In genomic region chr18:13603304-13604019, GRCh38 we compare ENCODE assay signal across 19 cellular contexts.
A peak's percentile ranks its signal among the peaks of the same experiment; 100 is the strongest.
DNase-seq lines count a peak whose midpoint lies in the region; ATAC-seq, FAIRE-seq and TF ChIP-seq lines count a peak whose summit lies in the region.
"Had no signal": no experiment of that assay in that cellular context is flagged by ENCODE, and none has a peak within 500 bp of the region (broad histone marks: within the 10 kb centered on the region; RNA-seq: fewer than 3 reads in every experiment).

No MANE protein-coding gene starts in this region.

- H2AFZ ChIP-seq in HepG2 (ENCODE audit: low read length) = no peak overlapping the region
- H2AFZ ChIP-seq: GM23338 had no signal

- no peak for TF ChIP-seq RAD21 in HepG2 (CRISPR knock-in tag; IDR thresholded peaks at IDR 0.05)

- H3K4me2 ChIP-seq in HepG2 (ENCODE audit: low read depth, low read length) = no peak overlapping the region
- H3K4me2 ChIP-seq: GM23338 had no signal

- CTCF ChIA-PET in activated CD4-positive, alpha-beta memory T cell treated with anti-CD3 and anti-CD28 coated beads for 36 hours (lab: Charles Lee) = interaction anchor here (1.9 kb wide), 1 partner anchor 16 kb away, joined by 4 read pairs; no protein-coding TSS in a partner anchor
- CTCF ChIA-PET in activated CD4-positive, alpha-beta memory T cell treated with anti-CD3 and anti-CD28 coated beads, Interleukin-2, amount 10 ng/mL, durations not matched to agents 7 days and 5 days (lab: Charles Lee) = interaction anchor here (1.0 kb wide), 1 partner anchor 9 kb away, joined by 3 read pairs; no protein-coding TSS in a partner anchor
- CTCF ChIA-PET in HepG2 (lab: Yijun Ruan, JAX; ENCODE audit: low intra/inter-chr PET ratio, low total read pairs) = no interaction called here

- H3K4me3 ChIP-seq in HepG2 (replicated peaks in 1 of 3; ENCODE audit: insufficient read depth in 1 of 3, low read depth in 2 of 3, low read length in 3 of 3) = no peak overlapping the region
- H3K4me3 ChIP-seq in right lobe of liver = no peak overlapping the region
- H3K4me3 ChIP-seq in lower lobe of right lung = no peak overlapping the region
- H3K4me3 ChIP-seq: GM23338 had no signal

- TF ChIP-seq EP300 in HepG2 (IDR thresholded peaks at IDR 0.05; ENCODE audit: low read depth in 2 of 2, low read length in 2 of 2) (no peak), HepG2 (CRISPR knock-in tag; IDR thresholded peaks at IDR 0.05; ENCODE audit: borderline replicate concordance) (no peak)

- no peak overlapping the region for H3K27ac Mint-ChIP-seq in activated CD4-positive, alpha-beta memory T cell treated with anti-CD3 and anti-CD28 coated beads for 36 hours
- H3K27ac Mint-ChIP-seq in activated CD4-positive, alpha-beta memory T cell treated with anti-CD3 and anti-CD28 coated beads, Interleukin-2, amount 10 ng/mL, durations not matched to agents 7 days and 5 days = no peak overlapping the region
- H3K27ac Mint-ChIP-seq in osteocyte (ENCODE audit: unreplicated experiment) = no peak overlapping the region
- H3K27ac Mint-ChIP-seq: GM23338 had no signal

- intact Hi-C loops in activated CD4-positive, alpha-beta memory T cell treated with anti-CD3 and anti-CD28 coated beads for 36 hours (cut with micrococcal nuclease) = no loop called here
- intact Hi-C loops in HepG2 (cut with micrococcal nuclease; ENCODE audit: unreplicated experiment) = no loop called here
- intact Hi-C loops in right lobe of liver (cut with DNase I) = no loop called here
- intact Hi-C loops in lower lobe of right lung (cut with DNase I) = no loop called here

- H3K27me3 Mint-ChIP-seq in activated CD4-positive, alpha-beta memory T cell treated with anti-CD3 and anti-CD28 coated beads for 36 hours = no peaks in the 10 kb centered on the region
- no peaks in the 10 kb centered on the region for H3K27me3 Mint-ChIP-seq in activated CD4-positive, alpha-beta memory T cell treated with anti-CD3 and anti-CD28 coated beads, Interleukin-2, amount 10 ng/mL, durations not matched to agents 7 days and 5 days
- H3K27me3 Mint-ChIP-seq in osteocyte (ENCODE audit: unreplicated experiment) = peaks cover 2% of the 10 kb centered on the region
- H3K27me3 Mint-ChIP-seq: CD8-positive, alpha-beta memory T cell had no signal

- no peaks in the 10 kb centered on the region for H3K36me3 ChIP-seq in HepG2 (replicated peaks in 1 of 2; ENCODE audit: control insufficient read depth in 1 of 2, insufficient read depth in 2 of 2, low read length in 2 of 2)
- H3K36me3 ChIP-seq in right lobe of liver = no peaks in the 10 kb centered on the region
- no peaks in the 10 kb centered on the region for H3K36me3 ChIP-seq in lower lobe of right lung

- H3K36me3 Mint-ChIP-seq in activated CD4-positive, alpha-beta memory T cell treated with anti-CD3 and anti-CD28 coated beads for 36 hours = peaks cover 10% of the 10 kb centered on the region
- peaks cover 16% of the 10 kb centered on the region for H3K36me3 Mint-ChIP-seq in activated CD4-positive, alpha-beta memory T cell treated with anti-CD3 and anti-CD28 coated beads, Interleukin-2, amount 10 ng/mL, durations not matched to agents 7 days and 5 days (ENCODE audit: low read depth)
- no peaks in the 10 kb centered on the region for H3K36me3 Mint-ChIP-seq in osteocyte (ENCODE audit: unreplicated experiment)

- H3K27me3 ChIP-seq in HepG2 (ENCODE audit: control insufficient read depth in 1 of 2, insufficient read depth in 2 of 2, low read length in 2 of 2) = no peaks in the 10 kb centered on the region
- no peaks in the 10 kb centered on the region for H3K27me3 ChIP-seq in right lobe of liver
- H3K27me3 ChIP-seq in lower lobe of right lung (ENCODE audit: low read depth) = no peaks in the 10 kb centered on the region

- POLR2A ChIA-PET in activated CD4-positive, alpha-beta memory T cell treated with anti-CD3 and anti-CD28 coated beads for 36 hours (lab: Charles Lee) = no interaction called here
- POLR2A ChIA-PET in activated CD4-positive, alpha-beta memory T cell treated with anti-CD3 and anti-CD28 coated beads, Interleukin-2, amount 10 ng/mL, durations not matched to agents 7 days and 5 days (lab: Charles Lee) = no interaction called here
- POLR2A ChIA-PET in HepG2 (lab: Yijun Ruan, JAX) = no interaction called here

- DNase-seq in activated CD4-positive, alpha-beta memory T cell treated with anti-CD3 and anti-CD28 coated beads for 36 hours = peak; percentile 2
- DNase-seq in activated CD4-positive, alpha-beta memory T cell treated with anti-CD3 and anti-CD28 coated beads, Interleukin-2, amount 10 ng/mL, durations not matched to agents 7 days and 5 days = no peak
- DNase-seq in HepG2 (ENCODE audit: low spot score) (no peak), right lobe of liver (no peak), osteocyte (ENCODE audit: extremely low spot score, unreplicated experiment) (peak; percentile 64), lower lobe of right lung (no peak)
- no peak for DNase-seq in stimulated activated CD4-positive, alpha-beta T cell treated with anti-CD3 and anti-CD28 coated beads, Interleukin-4, amount 100 ng/mL, for 24 hours
- DNase-seq in NK-92 treated with Interleukin-12 subunit alpha and Interleukin-12 subunit beta, amount 100 ng/mL, for 24 hours (lab: John Stamatoyannopoulos, UW) = no peak
- DNase-seq: CD8-positive, alpha-beta memory T cell; GF-D8; KBM-7; NCI-H1048; NCI-H1436 treated with DMSO at 0.1 percent for 48 hours; NCI-H2029 treated with DMSO at 0.1 percent for 48 hours; NCI-H748 treated with DMSO at 0.1 percent for 48 hours; PC-3 had no signal

- no peak for TF ChIP-seq POLR2A in HepG2 (IDR thresholded peaks at IDR 0.05; ENCODE audit: insufficient read depth in 1 of 2, low read depth in 2 of 2, low read length in 2 of 2)
- TF ChIP-seq POLR2A in right lobe of liver (IDR thresholded peaks at IDR 0.05) = no peak

- peaks cover 12% of the 10 kb centered on the region for H3K4me1 Mint-ChIP-seq in activated CD4-positive, alpha-beta memory T cell treated with anti-CD3 and anti-CD28 coated beads for 36 hours (ENCODE audit: low read depth)
- peaks cover 28% of the 10 kb centered on the region for H3K4me1 Mint-ChIP-seq in activated CD4-positive, alpha-beta memory T cell treated with anti-CD3 and anti-CD28 coated beads, Interleukin-2, amount 10 ng/mL, durations not matched to agents 7 days and 5 days
- H3K4me1 Mint-ChIP-seq in osteocyte (ENCODE audit: unreplicated experiment) = no peaks in the 10 kb centered on the region
- H3K4me1 Mint-ChIP-seq: GM23338 had no signal

- no TSS peak for BruUV-seq in HepG2 (replicated peaks; lab: Mats Ljungman, UMichigan)

- ATAC-seq in HepG2 (no peak), right lobe of liver (no peak), lower lobe of right lung (no peak)
- ATAC-seq: GM23338, PC-3 had no signal

- in situ Hi-C loops in HepG2 (cut with HindIII; ENCODE audit: extremely low pct_ligation_motif_present, low pct_unique_long_range_greater_than_20kb) = no loop called here

- H3K4me1 ChIP-seq in HepG2 (ENCODE audit: insufficient read depth, low read length) (no peaks in the 10 kb centered on the region), right lobe of liver (peaks cover 0 to 4% (median 0%) of the 10 kb centered on the region in 4 donors), lower lobe of right lung (no peaks in the 10 kb centered on the region)

- 95% methylated on average over 14 of the region's 14 CpGs for WGBS in HepG2 (ENCODE audit: low lambda C conversion rate)
- WGBS in right lobe of liver (ENCODE audit: insufficient coverage, low coverage, low lambda C conversion rate, missing lambda C conversion rate) = 95% methylated on average over 3 of the region's 14 CpGs

- TF ChIP-seq CTCF in HepG2 (CRISPR knock-in tag; IDR thresholded peaks at IDR 0.05) = no peak
- no peak for TF ChIP-seq CTCF in right lobe of liver (IDR thresholded peaks at IDR 0.05)
- TF ChIP-seq CTCF in osteocyte (IDR thresholded peaks at IDR 0.05) = no peak
- TF ChIP-seq CTCF in lower lobe of right lung (IDR thresholded peaks at IDR 0.05) = no peak

- H3K27ac ChIP-seq in HepG2 (ENCODE audit: extremely low read length, insufficient read depth, low read length) (no peak overlapping the region), right lobe of liver (no peak overlapping the region), lower lobe of right lung (no peak overlapping the region)
- H3K27ac ChIP-seq: RWPE1 had no signal

- H3K4me3 Mint-ChIP-seq in activated CD4-positive, alpha-beta memory T cell treated with anti-CD3 and anti-CD28 coated beads for 36 hours = no peak overlapping the region
- no peak overlapping the region for H3K4me3 Mint-ChIP-seq in activated CD4-positive, alpha-beta memory T cell treated with anti-CD3 and anti-CD28 coated beads, Interleukin-2, amount 10 ng/mL, durations not matched to agents 7 days and 5 days
- H3K4me3 Mint-ChIP-seq in osteocyte (ENCODE audit: unreplicated experiment) = no peak overlapping the region
- H3K4me3 Mint-ChIP-seq: CD8-positive, alpha-beta memory T cell; GM23338 had no signal

- peaks cover 6% of the 10 kb centered on the region for H3K9me3 Mint-ChIP-seq in activated CD4-positive, alpha-beta memory T cell treated with anti-CD3 and anti-CD28 coated beads for 36 hours
- H3K9me3 Mint-ChIP-seq in activated CD4-positive, alpha-beta memory T cell treated with anti-CD3 and anti-CD28 coated beads, Interleukin-2, amount 10 ng/mL, durations not matched to agents 7 days and 5 days = peaks cover 6% of the 10 kb centered on the region
- H3K9me3 Mint-ChIP-seq in osteocyte (ENCODE audit: unreplicated experiment) = peaks cover 5% of the 10 kb centered on the region

- H3K9me3 ChIP-seq in HepG2 (ENCODE audit: low read length) (peaks cover 2% of the 10 kb centered on the region; the same call in 1 of the 2 replicates), right lobe of liver (no peaks in the 10 kb centered on the region), lower lobe of right lung (no peaks in the 10 kb centered on the region)

- H3K9ac ChIP-seq in HepG2 (ENCODE audit: insufficient read depth, low read depth, low read length) = no peak overlapping the region

- no peaks in the 10 kb centered on the region for H4K20me1 ChIP-seq in HepG2 (ENCODE audit: insufficient read depth, low read length)

- FAIRE-seq in HepG2 (lab: Jason Lieb, UNC) = no peak
- FAIRE-seq: GM12891 had no signal

- no peaks in the 10 kb centered on the region for H3K79me2 ChIP-seq in HepG2 (ENCODE audit: insufficient read depth, low read length)

TF ChIP-seq in HepG2, 621 proteins besides CTCF, POLR2A, EP300 and RAD21:
- TF ChIP-seq CCDC6 (CRISPR knock-in tag; IDR thresholded peaks at IDR 0.05) (no peak), ZNF768 (CRISPR knock-in tag; IDR thresholded peaks at IDR 0.05) (peak; percentile 47), CHCHD3 (CRISPR knock-in tag; IDR thresholded peaks at IDR 0.05) (no peak)

Comparison
In these comparisons a context has a peak if more than half of its experiments do, and no peak if none do; other contexts are left out.
1. DNase-seq: peak in activated CD4-positive, alpha-beta memory T cell treated with anti-CD3 and anti-CD28 coated beads for 36 hours (single experiment) and osteocyte (single experiment); none in activated CD4-positive, alpha-beta memory T cell treated with anti-CD3 and anti-CD28 coated beads, Interleukin-2, amount 10 ng/mL, durations not matched to agents 7 days and 5 days (single experiment), HepG2 (single experiment), right lobe of liver (0 of 3), stimulated activated CD4-positive, alpha-beta T cell treated with anti-CD3 and anti-CD28 coated beads, Interleukin-4, amount 100 ng/mL, for 24 hours (single experiment), lower lobe of right lung (single experiment) and NK-92 treated with Interleukin-12 subunit alpha and Interleukin-12 subunit beta, amount 100 ng/mL, for 24 hours (single experiment).